ENCODE assay signal across 1 cellular context in the genomic region with DNA sequence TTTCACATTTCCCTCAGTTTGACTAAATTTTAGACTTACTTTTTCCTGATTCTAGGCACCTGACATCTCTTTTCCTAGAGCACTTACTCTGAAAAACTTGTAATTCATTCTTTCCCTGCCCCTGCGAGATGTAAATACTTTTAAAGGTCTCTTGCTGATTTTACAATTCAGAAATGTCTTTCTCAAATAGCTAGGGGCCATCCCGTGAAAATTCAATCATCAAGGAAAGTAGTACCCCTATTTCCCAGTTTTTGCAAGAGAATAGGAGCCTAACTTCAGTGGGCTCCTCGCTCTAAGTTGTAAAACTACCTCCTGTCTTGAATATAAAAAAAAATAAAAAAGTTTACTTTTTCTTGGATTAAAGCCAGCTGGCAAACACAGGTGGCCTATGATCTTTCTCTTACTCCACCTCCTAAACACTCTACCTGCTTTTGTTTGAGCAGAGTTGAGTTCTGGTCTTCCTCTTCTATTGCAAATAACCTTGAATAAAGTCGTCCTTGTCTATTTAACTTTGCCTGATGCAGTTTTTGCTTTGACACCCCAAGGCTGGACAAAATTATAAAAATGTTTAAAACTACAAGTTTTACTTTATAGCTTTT.
TF ChIP-seq lines count a peak whose summit lies in the region.

No MANE protein-coding gene starts in this region.

TF ChIP-seq in HCT116, 20 proteins besides CTCF, POLR2A, EP300 and RAD21 (continued from another document):
- TF ChIP-seq ELF1 (IDR thresholded peaks at IDR 0.05; ENCODE audit: borderline replicate concordance, low read depth) (no peak), ZFX (IDR thresholded peaks at IDR 0.05) (no peak), SRF (IDR thresholded peaks at IDR 0.05; ENCODE audit: low read depth) (no peak), SP1 (IDR thresholded peaks at IDR 0.05; ENCODE audit: low read depth) (no peak), ZNF274 (IDR thresholded peaks at IDR 0.05; ENCODE audit: low read depth, low read length) (no peak), FOSL1 (IDR thresholded peaks at IDR 0.05; ENCODE audit: low read depth) (no peak)
TF ChIP-seq in HCT116: peak in this region for 0.
